Comparison of ENCODE assay signal across 20 cellular contexts in genomic region chr11:31118566-31118965, GRCh38.
DNase-seq lines count a peak whose midpoint lies in the region; ATAC-seq and TF ChIP-seq lines count a peak whose summit lies in the region.
"Had no signal": no experiment of that assay in that cellular context is flagged by ENCODE, and none has a peak within 500 bp of the region (broad histone marks: within the 10 kb centered on the region; RNA-seq: fewer than 3 reads in every experiment).

No MANE protein-coding gene starts in this region.

- ATAC-seq in activated naive CD8-positive, alpha-beta T cell treated with anti-CD3 and anti-CD28 coated beads, Interleukin-2, amount 50 U/mL, for 24 hours: no peak
- ATAC-seq: A549; CD8-positive, alpha-beta T cell; GM12878 had no signal

- 94 to 95% methylated on average over 5 to 6 of the region's 6 CpGs for WGBS in endodermal cell (ENCODE audit: insufficient coverage in 1 of 2, insufficient read length in 1 of 2), 2 experiments
- no CpG with 5 or more reads among the region's 6 CpGs for WGBS in neuronal stem cell (ENCODE audit: extremely low coverage in 2 of 2, insufficient read length in 2 of 2, insufficient replicate concordance in 1 of 2), 2 donors

- H3K4me1 ChIP-seq in endodermal cell (ENCODE audit: control insufficient read depth, insufficient read depth, low read length) (peaks cover 5% of the 10 kb centered on the region), neuronal stem cell (ENCODE audit: control insufficient read depth in 2 of 2, insufficient read depth in 1 of 2, low read depth in 1 of 2, low read length in 2 of 2) (peaks cover 5 to 13% of the 10 kb centered on the region in 2 donors)
- H3K4me1 ChIP-seq: A549; BLaER1 treated with 17β-estradiol and CSF1 and Interleukin-3, amounts not matched to agents 10 nM and 100 nM; Caco-2 had no signal

- no peak overlapping the region for H3K4me2 ChIP-seq in neuronal stem cell (ENCODE audit: insufficient read depth, low read length, poor library complexity, severe bottlenecking)
- H3K4me2 ChIP-seq: A549; BLaER1 treated with 17β-estradiol and CSF1 and Interleukin-3, amounts not matched to agents 10 nM and 100 nM had no signal

- H3K27ac ChIP-seq in endodermal cell (ENCODE audit: low read depth, low read length) (no peak overlapping the region), neuronal stem cell (replicated peaks; ENCODE audit: low read length) (no peak overlapping the region)
- H3K27ac ChIP-seq: 22Rv1; A549; BLaER1 treated with 17β-estradiol and CSF1 and Interleukin-3, amounts not matched to agents 10 nM and 100 nM; C4-2B had no signal

- TF ChIP-seq CTCF in endodermal cell (conservative IDR thresholded peaks at IDR 0.05): no peak

- H3K9me3 ChIP-seq in endodermal cell (ENCODE audit: control insufficient read depth, low read length): no peaks in the 10 kb centered on the region
- H3K9me3 ChIP-seq in neuronal stem cell (replicated peaks in 1 of 2; ENCODE audit: control insufficient read depth in 2 of 2, insufficient read depth in 1 of 2, low read depth in 1 of 2, low read length in 2 of 2): no peaks in the 10 kb centered on the region
- H3K9me3 ChIP-seq: A549; BLaER1 treated with 17β-estradiol and CSF1 and Interleukin-3, amounts not matched to agents 10 nM and 100 nM; Caco-2 had no signal

- no peak overlapping the region for H2BK12ac ChIP-seq in neuronal stem cell (ENCODE audit: low read length)

- no peaks in the 10 kb centered on the region for H3K36me3 Mint-ChIP-seq in endodermal cell (ENCODE audit: low read depth)
- H3K36me3 Mint-ChIP-seq in activated naive CD8-positive, alpha-beta T cell treated with anti-CD3 and anti-CD28 coated beads, Interleukin-2, amount 50 U/mL, for 24 hours (ENCODE audit: low read depth): no peaks in the 10 kb centered on the region
- H3K36me3 Mint-ChIP-seq: CD8-positive, alpha-beta T cell had no signal

- no peak overlapping the region for H3K27ac Mint-ChIP-seq in endodermal cell
- no peak overlapping the region for H3K27ac Mint-ChIP-seq in activated naive CD8-positive, alpha-beta T cell treated with anti-CD3 and anti-CD28 coated beads, Interleukin-2, amount 50 U/mL, for 24 hours
- H3K27ac Mint-ChIP-seq: B cell; CD4-positive, alpha-beta T cell; CD8-positive, alpha-beta T cell had no signal

- H3K9ac ChIP-seq in endodermal cell (ENCODE audit: extremely low read depth, low read length, poor library complexity, severe bottlenecking) (no peak overlapping the region), neuronal stem cell (ENCODE audit: low read depth, low read length, poor library complexity) (no peak overlapping the region)
- H3K9ac ChIP-seq: BLaER1 treated with 17β-estradiol and CSF1 and Interleukin-3, amounts not matched to agents 10 nM and 100 nM had no signal

- H3K27me3 ChIP-seq in endodermal cell (ENCODE audit: control insufficient read depth, insufficient read depth, low read length, poor library complexity, severe bottlenecking): no peaks in the 10 kb centered on the region
- no peaks in the 10 kb centered on the region for H3K27me3 ChIP-seq in neuronal stem cell (ENCODE audit: control insufficient read depth in 3 of 3, insufficient read depth in 3 of 3, low read depth in 1 of 3, low read length in 3 of 3)
- H3K27me3 ChIP-seq: BLaER1 treated with 17β-estradiol and CSF1 and Interleukin-3, amounts not matched to agents 10 nM and 100 nM had no signal

- no peak overlapping the region for H3K23ac ChIP-seq in neuronal stem cell (ENCODE audit: low read depth, low read length, poor library complexity)

- no peaks in the 10 kb centered on the region for H3K27me3 Mint-ChIP-seq in endodermal cell (ENCODE audit: insufficient read depth)
- H3K27me3 Mint-ChIP-seq in activated naive CD8-positive, alpha-beta T cell treated with anti-CD3 and anti-CD28 coated beads, Interleukin-2, amount 50 U/mL, for 24 hours: no peaks in the 10 kb centered on the region
- H3K27me3 Mint-ChIP-seq: B cell; CD4-positive, alpha-beta T cell had no signal

- H2AFZ ChIP-seq in neuronal stem cell (ENCODE audit: low read length): peak overlapping the region; percentile 6

- H3K9me3 Mint-ChIP-seq in endodermal cell: no peaks in the 10 kb centered on the region
- peaks cover 3% of the 10 kb centered on the region for H3K9me3 Mint-ChIP-seq in activated naive CD8-positive, alpha-beta T cell treated with anti-CD3 and anti-CD28 coated beads, Interleukin-2, amount 50 U/mL, for 24 hours
- H3K9me3 Mint-ChIP-seq: CD4-positive, alpha-beta T cell; CD8-positive, alpha-beta T cell had no signal

- no peak overlapping the region for H2AK5ac ChIP-seq in neuronal stem cell (ENCODE audit: low read depth, low read length)

- no peak overlapping the region for H3K4ac ChIP-seq in neuronal stem cell (ENCODE audit: low read length)

- no peaks in the 10 kb centered on the region for H3K79me1 ChIP-seq in neuronal stem cell (ENCODE audit: low read depth, low read length)

- no peak overlapping the region for H3K14ac ChIP-seq in neuronal stem cell (ENCODE audit: low read length)

- in situ Hi-C loops in G401 (cut with HindIII; ENCODE audit: low sequenced_read_pairs): no loop called here

- H4K8ac ChIP-seq in neuronal stem cell (ENCODE audit: low read depth, low read length): no peak overlapping the region

- peak; percentile 75 for DNase-seq in G401 (ENCODE audit: low spot score)
- DNase-seq in cerebellar cortex (ENCODE audit: low spot score): peak; percentile 67
- DNase-seq in endodermal cell: peak; percentile 40
- no peak for DNase-seq in neuronal stem cell (ENCODE audit: low spot score)
- no peak for DNase-seq in stimulated activated naive CD4-positive, alpha-beta T cell treated with Interleukin-2 at 50 U/mL for 16 hours (lab: John Stamatoyannopoulos, UW)
- DNase-seq in NOMO-1 treated with DMSO at 0.1 percent for 48 hours (lab: John Stamatoyannopoulos, UW; ENCODE audit: unreplicated experiment): no peak
- no peak for DNase-seq in activated naive CD8-positive, alpha-beta T cell treated with anti-CD3 and anti-CD28 coated beads, Interleukin-2, amount 50 U/mL, for 24 hours
- DNase-seq: AML-193; Caco-2; Calu3; CD4-positive, alpha-beta T cell; CD8-positive, alpha-beta T cell; DMS79 treated with DMSO at 0.1 percent for 48 hours; GDM1 had no signal

- H3K4me3 Mint-ChIP-seq in endodermal cell: no peak overlapping the region
- no peak overlapping the region for H3K4me3 Mint-ChIP-seq in activated naive CD8-positive, alpha-beta T cell treated with anti-CD3 and anti-CD28 coated beads, Interleukin-2, amount 50 U/mL, for 24 hours
- H3K4me3 Mint-ChIP-seq: B cell; CD4-positive, alpha-beta T cell; CD8-positive, alpha-beta T cell had no signal

- H2BK5ac ChIP-seq in neuronal stem cell (ENCODE audit: low read length): no peak overlapping the region

- H3K18ac ChIP-seq in neuronal stem cell (ENCODE audit: low read length): no peak overlapping the region

- H3K36me3 ChIP-seq in endodermal cell (ENCODE audit: control insufficient read depth, insufficient read depth, low read length): no peaks in the 10 kb centered on the region
- H3K36me3 ChIP-seq in neuronal stem cell (replicated peaks in 1 of 2; ENCODE audit: control insufficient read depth in 2 of 2, insufficient read depth in 2 of 2, low read length in 2 of 2): no peaks in the 10 kb centered on the region
- H3K36me3 ChIP-seq: BLaER1 treated with 17β-estradiol and CSF1 and Interleukin-3, amounts not matched to agents 10 nM and 100 nM had no signal

- no peak overlapping the region for H2BK15ac ChIP-seq in neuronal stem cell (ENCODE audit: low read length)

- H4K91ac ChIP-seq in neuronal stem cell (ENCODE audit: low read depth, low read length, poor library complexity): no peak overlapping the region

- H3K4me3 ChIP-seq in endodermal cell (ENCODE audit: low read length) (no peak overlapping the region), neuronal stem cell (ENCODE audit: low read length in 2 of 2) (no peak overlapping the region)
- H3K4me3 ChIP-seq: A549; BLaER1 treated with 17β-estradiol and CSF1 and Interleukin-3, amounts not matched to agents 10 nM and 100 nM; GM12878 had no signal

- H2BK120ac ChIP-seq in neuronal stem cell (ENCODE audit: low read depth, low read length): no peak overlapping the region

- H3K4me1 Mint-ChIP-seq in endodermal cell: peaks cover 13% of the 10 kb centered on the region
- H3K4me1 Mint-ChIP-seq in activated naive CD8-positive, alpha-beta T cell treated with anti-CD3 and anti-CD28 coated beads, Interleukin-2, amount 50 U/mL, for 24 hours: no peaks in the 10 kb centered on the region
- H3K4me1 Mint-ChIP-seq: B cell had no signal

Comparison
In these comparisons a context has a peak if more than half of its experiments do, and no peak if none do; other contexts are left out.
1. DNase-seq: peak in G401 (single experiment), cerebellar cortex (single experiment) and endodermal cell (single experiment); none in neuronal stem cell (single experiment), stimulated activated naive CD4-positive, alpha-beta T cell treated with Interleukin-2 at 50 U/mL for 16 hours (single experiment), NOMO-1 treated with DMSO at 0.1 percent for 48 hours (single experiment) and activated naive CD8-positive, alpha-beta T cell treated with anti-CD3 and anti-CD28 coated beads, Interleukin-2, amount 50 U/mL, for 24 hours (single experiment).